ENCODE assay signal across 9 cellular contexts in the genomic region with DNA sequence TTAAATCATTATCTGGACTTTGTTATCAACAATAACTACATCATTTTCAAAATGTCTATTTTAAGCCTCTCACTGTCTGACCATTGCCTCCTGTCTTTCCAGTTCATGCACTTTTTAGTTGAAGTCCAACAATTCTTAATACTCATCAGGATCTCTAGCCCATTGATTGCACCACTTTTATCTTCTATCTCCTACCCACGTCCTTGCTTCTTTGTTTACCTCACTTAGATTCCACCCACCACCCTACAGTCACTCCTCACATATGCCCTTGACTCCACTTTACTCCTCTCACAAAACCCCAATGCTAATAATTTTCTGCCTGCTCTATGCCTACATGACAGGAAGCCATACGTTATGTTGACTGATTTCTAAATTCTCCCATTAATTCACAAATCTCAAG. TPM values are rescaled to one million over a fixed set of nuclear protein-coding genes. Genes with fewer than 3 reads are reported as not detected.
"Had no signal": no experiment of that assay in that cellular context is flagged by ENCODE, and none has a peak within 500 bp of the region (broad histone marks: within the 10 kb centered on the region; RNA-seq: fewer than 3 reads in every experiment).

No MANE protein-coding gene starts in this region.

- FAIRE-seq: G401.6, GM12878, GM12891, GM12892, GM18507, GM19239 had no signal

- H3K4me3 ChIP-seq: GM12878 had no signal

- DNase-seq: GDM1, GF-D8 had no signal

- ATAC-seq: GM12878 had no signal

RNA-seq across cellular contexts. Expression of a gene that starts 21.9 kb away (rescaled TPM):
- total RNA-seq: G401 had no signal
